9 cellular contexts compared by ENCODE assay signal in the genomic region with DNA sequence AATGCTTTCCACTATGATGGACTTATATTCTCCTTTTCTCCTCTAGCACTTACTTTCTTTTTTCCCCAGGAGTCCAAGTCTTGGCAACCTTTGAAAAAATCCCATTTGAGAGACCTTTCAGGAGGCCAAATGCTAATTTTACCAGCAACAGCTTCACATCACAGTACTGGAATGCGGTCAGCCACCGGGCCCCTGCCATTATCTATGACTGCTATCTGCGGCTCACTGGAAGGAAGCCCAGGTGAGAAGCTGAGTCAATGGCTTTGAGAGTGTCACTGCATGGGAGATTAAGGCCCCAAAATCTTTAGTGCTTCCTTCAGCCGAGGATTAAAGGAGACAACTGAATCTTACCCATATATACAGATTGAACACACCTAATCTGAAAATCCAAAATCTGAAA.
DNase-seq lines count a peak whose midpoint lies in the region; ATAC-seq and TF ChIP-seq lines count a peak whose summit lies in the region.
"Had no signal": no experiment of that assay in that cellular context is flagged by ENCODE, and none has a peak within 500 bp of the region (broad histone marks: within the 10 kb centered on the region; RNA-seq: fewer than 3 reads in every experiment).

No MANE protein-coding gene starts in this region.

- peak; percentile 64 for DNase-seq in EL
- DNase-seq in foreskin fibroblast = peak; percentile 8 to 16
- DNase-seq in myocyte (ENCODE audit: low read depth) = peak; percentile 18
- DNase-seq: NCI-H2227 treated with DMSO at 0.1 percent for 48 hours had no signal

- TF ChIP-seq CTCF in foreskin fibroblast (IDR thresholded peaks at IDR 0.05; ENCODE audit: low read depth, low read length) = no peak

- H3K4me3 ChIP-seq in foreskin fibroblast (ENCODE audit: low read depth in 1 of 2, low read length in 2 of 2) = no peak overlapping the region

- ATAC-seq in SK-N-SH treated with all-trans-retinoic acid at 6 μM for 48 hours (peak; percentile 66), GM19351 (IDR thresholded peaks at IDR 0.05; ENCODE audit: unreplicated experiment) (no peak), HG02610 (IDR thresholded peaks at IDR 0.05; ENCODE audit: unreplicated experiment) (no peak), GM21619 (IDR thresholded peaks at IDR 0.05; ENCODE audit: unreplicated experiment) (no peak), HG02763 (IDR thresholded peaks at IDR 0.05; ENCODE audit: unreplicated experiment) (no peak)

TF ChIP-seq in SK-N-SH treated with all-trans-retinoic acid at 6 μM for 48 hours, 23 proteins besides CTCF, POLR2A, EP300 and RAD21:
- TF ChIP-seq ZNF70 (CRISPR knock-in tag; IDR thresholded peaks at IDR 0.05) (no peak), GLIS3 (CRISPR knock-in tag; IDR thresholded peaks at IDR 0.05) (0 out of 2 replicates have a peak, but pooled peaks have one; percentile 58), ISL1 (CRISPR knock-in tag; IDR thresholded peaks at IDR 0.05) (peak; percentile 97), RARB (CRISPR knock-in tag; IDR thresholded peaks at IDR 0.05) (no peak), TOX (CRISPR knock-in tag; IDR thresholded peaks at IDR 0.05; ENCODE audit: borderline replicate concordance) (no peak), TCF4 (CRISPR knock-in tag; IDR thresholded peaks at IDR 0.05; ENCODE audit: borderline replicate concordance) (no peak), OSR1 (CRISPR knock-in tag; IDR thresholded peaks at IDR 0.05) (no peak), BACH2 (CRISPR knock-in tag; IDR thresholded peaks at IDR 0.05; ENCODE audit: borderline replicate concordance) (no peak), ARNTL (CRISPR knock-in tag; IDR thresholded peaks at IDR 0.05; ENCODE audit: borderline replicate concordance, low read depth) (no peak), ESRRG (CRISPR knock-in tag; IDR thresholded peaks at IDR 0.05) (0 out of 2 replicates have a peak, but pooled peaks have one; percentile 24), PPARA (CRISPR knock-in tag; IDR thresholded peaks at IDR 0.05; ENCODE audit: borderline replicate concordance) (no peak), ZNF8 (CRISPR knock-in tag; IDR thresholded peaks at IDR 0.05) (no peak), ZFP3 (CRISPR knock-in tag; IDR thresholded peaks at IDR 0.05) (peak; percentile 76; the same call in 1 of the 2 replicates), ZFP30 (CRISPR knock-in tag; IDR thresholded peaks at IDR 0.05) (no peak; the same call in 1 of the 2 replicates), CSDC2 (CRISPR knock-in tag; IDR thresholded peaks at IDR 0.05) (peak; percentile 77; the same call in 1 of the 2 replicates), ZNF565 (CRISPR knock-in tag; conservative IDR thresholded peaks at IDR 0.05; ENCODE audit: low read depth) (no peak), SNAI2 (CRISPR knock-in tag; IDR thresholded peaks at IDR 0.05) (peak; percentile 85), ZC3H10 (CRISPR knock-in tag; IDR thresholded peaks at IDR 0.05) (no peak)
- TF ChIP-seq, protein P1, sequence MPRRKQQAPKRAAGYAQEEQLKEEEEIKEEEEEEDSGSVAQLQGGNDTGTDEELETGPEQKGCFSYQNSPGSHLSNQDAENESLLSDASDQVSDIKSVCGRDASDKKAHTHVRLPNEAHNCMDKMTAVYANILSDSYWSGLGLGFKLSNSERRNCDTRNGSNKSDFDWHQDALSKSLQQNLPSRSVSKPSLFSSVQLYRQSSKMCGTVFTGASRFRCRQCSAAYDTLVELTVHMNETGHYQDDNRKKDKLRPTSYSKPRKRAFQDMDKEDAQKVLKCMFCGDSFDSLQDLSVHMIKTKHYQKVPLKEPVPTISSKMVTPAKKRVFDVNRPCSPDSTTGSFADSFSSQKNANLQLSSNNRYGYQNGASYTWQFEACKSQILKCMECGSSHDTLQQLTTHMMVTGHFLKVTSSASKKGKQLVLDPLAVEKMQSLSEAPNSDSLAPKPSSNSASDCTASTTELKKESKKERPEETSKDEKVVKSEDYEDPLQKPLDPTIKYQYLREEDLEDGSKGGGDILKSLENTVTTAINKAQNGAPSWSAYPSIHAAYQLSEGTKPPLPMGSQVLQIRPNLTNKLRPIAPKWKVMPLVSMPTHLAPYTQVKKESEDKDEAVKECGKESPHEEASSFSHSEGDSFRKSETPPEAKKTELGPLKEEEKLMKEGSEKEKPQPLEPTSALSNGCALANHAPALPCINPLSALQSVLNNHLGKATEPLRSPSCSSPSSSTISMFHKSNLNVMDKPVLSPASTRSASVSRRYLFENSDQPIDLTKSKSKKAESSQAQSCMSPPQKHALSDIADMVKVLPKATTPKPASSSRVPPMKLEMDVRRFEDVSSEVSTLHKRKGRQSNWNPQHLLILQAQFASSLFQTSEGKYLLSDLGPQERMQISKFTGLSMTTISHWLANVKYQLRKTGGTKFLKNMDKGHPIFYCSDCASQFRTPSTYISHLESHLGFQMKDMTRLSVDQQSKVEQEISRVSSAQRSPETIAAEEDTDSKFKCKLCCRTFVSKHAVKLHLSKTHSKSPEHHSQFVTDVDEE (CRISPR knock-in tag; IDR thresholded peaks at IDR 0.05) = no peak
- TF ChIP-seq, protein P2, sequence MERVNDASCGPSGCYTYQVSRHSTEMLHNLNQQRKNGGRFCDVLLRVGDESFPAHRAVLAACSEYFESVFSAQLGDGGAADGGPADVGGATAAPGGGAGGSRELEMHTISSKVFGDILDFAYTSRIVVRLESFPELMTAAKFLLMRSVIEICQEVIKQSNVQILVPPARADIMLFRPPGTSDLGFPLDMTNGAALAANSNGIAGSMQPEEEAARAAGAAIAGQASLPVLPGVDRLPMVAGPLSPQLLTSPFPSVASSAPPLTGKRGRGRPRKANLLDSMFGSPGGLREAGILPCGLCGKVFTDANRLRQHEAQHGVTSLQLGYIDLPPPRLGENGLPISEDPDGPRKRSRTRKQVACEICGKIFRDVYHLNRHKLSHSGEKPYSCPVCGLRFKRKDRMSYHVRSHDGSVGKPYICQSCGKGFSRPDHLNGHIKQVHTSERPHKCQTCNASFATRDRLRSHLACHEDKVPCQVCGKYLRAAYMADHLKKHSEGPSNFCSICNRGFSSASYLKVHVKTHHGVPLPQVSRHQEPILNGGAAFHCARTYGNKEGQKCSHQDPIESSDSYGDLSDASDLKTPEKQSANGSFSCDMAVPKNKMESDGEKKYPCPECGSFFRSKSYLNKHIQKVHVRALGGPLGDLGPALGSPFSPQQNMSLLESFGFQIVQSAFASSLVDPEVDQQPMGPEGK (CRISPR knock-in tag; IDR thresholded peaks at IDR 0.05; ENCODE audit: borderline replicate concordance) = peak; percentile 60; the same call in 1 of the 2 replicates
- TF ChIP-seq, protein P3, sequence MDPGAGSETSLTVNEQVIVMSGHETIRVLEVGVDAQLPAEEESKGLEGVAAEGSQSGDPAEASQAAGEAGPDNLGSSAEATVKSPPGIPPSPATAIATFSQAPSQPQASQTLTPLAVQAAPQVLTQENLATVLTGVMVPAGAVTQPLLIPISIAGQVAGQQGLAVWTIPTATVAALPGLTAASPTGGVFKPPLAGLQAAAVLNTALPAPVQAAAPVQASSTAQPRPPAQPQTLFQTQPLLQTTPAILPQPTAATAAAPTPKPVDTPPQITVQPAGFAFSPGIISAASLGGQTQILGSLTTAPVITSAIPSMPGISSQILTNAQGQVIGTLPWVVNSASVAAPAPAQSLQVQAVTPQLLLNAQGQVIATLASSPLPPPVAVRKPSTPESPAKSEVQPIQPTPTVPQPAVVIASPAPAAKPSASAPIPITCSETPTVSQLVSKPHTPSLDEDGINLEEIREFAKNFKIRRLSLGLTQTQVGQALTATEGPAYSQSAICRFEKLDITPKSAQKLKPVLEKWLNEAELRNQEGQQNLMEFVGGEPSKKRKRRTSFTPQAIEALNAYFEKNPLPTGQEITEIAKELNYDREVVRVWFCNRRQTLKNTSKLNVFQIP (CRISPR knock-in tag; IDR thresholded peaks at IDR 0.05; ENCODE audit: borderline replicate concordance, low read depth) = no peak
- TF ChIP-seq, protein P4, sequence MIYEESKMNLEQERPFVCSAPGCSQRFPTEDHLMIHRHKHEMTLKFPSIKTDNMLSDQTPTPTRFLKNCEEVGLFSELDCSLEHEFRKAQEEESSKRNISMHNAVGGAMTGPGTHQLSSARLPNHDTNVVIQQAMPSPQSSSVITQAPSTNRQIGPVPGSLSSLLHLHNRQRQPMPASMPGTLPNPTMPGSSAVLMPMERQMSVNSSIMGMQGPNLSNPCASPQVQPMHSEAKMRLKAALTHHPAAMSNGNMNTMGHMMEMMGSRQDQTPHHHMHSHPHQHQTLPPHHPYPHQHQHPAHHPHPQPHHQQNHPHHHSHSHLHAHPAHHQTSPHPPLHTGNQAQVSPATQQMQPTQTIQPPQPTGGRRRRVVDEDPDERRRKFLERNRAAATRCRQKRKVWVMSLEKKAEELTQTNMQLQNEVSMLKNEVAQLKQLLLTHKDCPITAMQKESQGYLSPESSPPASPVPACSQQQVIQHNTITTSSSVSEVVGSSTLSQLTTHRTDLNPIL (CRISPR knock-in tag; IDR thresholded peaks at IDR 0.05; ENCODE audit: low read depth) = peak; percentile 73; the same call in 1 of the 2 replicates
- TF ChIP-seq, protein P5, sequence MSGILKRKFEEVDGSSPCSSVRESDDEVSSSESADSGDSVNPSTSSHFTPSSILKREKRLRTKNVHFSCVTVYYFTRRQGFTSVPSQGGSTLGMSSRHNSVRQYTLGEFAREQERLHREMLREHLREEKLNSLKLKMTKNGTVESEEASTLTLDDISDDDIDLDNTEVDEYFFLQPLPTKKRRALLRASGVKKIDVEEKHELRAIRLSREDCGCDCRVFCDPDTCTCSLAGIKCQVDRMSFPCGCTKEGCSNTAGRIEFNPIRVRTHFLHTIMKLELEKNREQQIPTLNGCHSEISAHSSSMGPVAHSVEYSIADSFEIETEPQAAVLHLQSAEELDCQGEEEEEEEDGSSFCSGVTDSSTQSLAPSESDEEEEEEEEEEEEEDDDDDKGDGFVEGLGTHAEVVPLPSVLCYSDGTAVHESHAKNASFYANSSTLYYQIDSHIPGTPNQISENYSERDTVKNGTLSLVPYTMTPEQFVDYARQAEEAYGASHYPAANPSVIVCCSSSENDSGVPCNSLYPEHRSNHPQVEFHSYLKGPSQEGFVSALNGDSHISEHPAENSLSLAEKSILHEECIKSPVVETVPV (CRISPR knock-in tag; IDR thresholded peaks at IDR 0.05) = no peak

Comparison
In these comparisons a context has a peak if more than half of its experiments do, and no peak if none do; other contexts are left out.
1. DNase-seq: peak in every context shown above with its lines; median percentile 64 in EL; 18 in myocyte; 12 in foreskin fibroblast.